In the genomic region with DNA sequence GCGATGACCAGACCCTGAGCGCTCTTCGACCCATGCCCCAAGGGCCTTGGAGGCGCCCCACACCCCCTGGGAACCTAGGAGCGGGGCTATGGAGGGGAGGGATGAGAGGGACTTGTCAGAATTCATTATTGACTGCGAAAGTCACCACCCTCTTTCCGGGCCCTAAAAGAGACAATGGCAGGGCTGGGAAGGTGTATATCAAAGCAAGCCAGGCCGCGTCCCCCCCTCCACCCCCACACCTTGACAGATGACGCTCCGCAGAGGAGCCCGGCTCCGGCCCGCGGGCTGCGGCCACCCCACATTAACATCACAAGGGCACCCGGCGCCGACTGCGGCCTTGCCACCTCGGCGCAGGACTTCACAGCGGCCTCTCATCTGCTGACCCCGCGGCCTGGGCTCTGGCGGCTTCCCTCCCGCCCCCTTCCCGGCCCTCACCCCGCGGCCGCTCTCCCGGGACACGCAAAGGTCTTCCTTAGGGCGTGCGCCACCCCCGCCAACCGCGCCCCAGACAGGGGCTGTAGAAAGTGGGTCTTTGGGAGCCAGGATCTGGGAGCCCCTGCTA, we compare ENCODE assay signal across 2 cellular contexts.
TF ChIP-seq lines count a peak whose summit lies in the region.

No MANE protein-coding gene starts in this region.

TF ChIP-seq in SK-N-SH, 30 proteins besides CTCF, POLR2A, EP300 and RAD21:
- TF ChIP-seq, protein P1, sequence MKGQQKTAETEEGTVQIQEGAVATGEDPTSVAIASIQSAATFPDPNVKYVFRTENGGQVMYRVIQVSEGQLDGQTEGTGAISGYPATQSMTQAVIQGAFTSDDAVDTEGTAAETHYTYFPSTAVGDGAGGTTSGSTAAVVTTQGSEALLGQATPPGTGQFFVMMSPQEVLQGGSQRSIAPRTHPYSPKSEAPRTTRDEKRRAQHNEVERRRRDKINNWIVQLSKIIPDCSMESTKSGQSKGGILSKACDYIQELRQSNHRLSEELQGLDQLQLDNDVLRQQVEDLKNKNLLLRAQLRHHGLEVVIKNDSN (IDR thresholded peaks at IDR 0.05; ENCODE audit: borderline replicate concordance, low read depth): no peak
- TF ChIP-seq, protein P2, sequence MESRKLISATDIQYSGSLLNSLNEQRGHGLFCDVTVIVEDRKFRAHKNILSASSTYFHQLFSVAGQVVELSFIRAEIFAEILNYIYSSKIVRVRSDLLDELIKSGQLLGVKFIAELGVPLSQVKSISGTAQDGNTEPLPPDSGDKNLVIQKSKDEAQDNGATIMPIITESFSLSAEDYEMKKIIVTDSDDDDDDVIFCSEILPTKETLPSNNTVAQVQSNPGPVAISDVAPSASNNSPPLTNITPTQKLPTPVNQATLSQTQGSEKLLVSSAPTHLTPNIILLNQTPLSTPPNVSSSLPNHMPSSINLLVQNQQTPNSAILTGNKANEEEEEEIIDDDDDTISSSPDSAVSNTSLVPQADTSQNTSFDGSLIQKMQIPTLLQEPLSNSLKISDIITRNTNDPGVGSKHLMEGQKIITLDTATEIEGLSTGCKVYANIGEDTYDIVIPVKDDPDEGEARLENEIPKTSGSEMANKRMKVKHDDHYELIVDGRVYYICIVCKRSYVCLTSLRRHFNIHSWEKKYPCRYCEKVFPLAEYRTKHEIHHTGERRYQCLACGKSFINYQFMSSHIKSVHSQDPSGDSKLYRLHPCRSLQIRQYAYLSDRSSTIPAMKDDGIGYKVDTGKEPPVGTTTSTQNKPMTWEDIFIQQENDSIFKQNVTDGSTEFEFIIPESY (IDR thresholded peaks at IDR 0.05; ENCODE audit: borderline replicate concordance, low read depth): no peak
- TF ChIP-seq YY1 (IDR thresholded peaks at IDR 0.05; ENCODE audit: low read depth) (no peak), CHD2 (IDR thresholded peaks at IDR 0.05; ENCODE audit: low read length, partially characterized antibody) (no peak), FOXJ3 (CRISPR knock-in tag; IDR thresholded peaks at IDR 0.05) (no peak), FOXM1 (IDR thresholded peaks at IDR 0.05; ENCODE audit: low read depth) (no peak), FOSL2 (IDR thresholded peaks at IDR 0.05; ENCODE audit: borderline replicate concordance, low read depth) (no peak), RXRA (IDR thresholded peaks at IDR 0.05; ENCODE audit: borderline replicate concordance, low read depth) (no peak), POLR2AphosphoS5 (IDR thresholded peaks at IDR 0.05; ENCODE audit: low read depth, low read length) (no peak), RCOR1 (IDR thresholded peaks at IDR 0.05; ENCODE audit: low read length) (no peak), SMC3 (IDR thresholded peaks at IDR 0.05; ENCODE audit: low read depth, low read length) (no peak), MXI1 (IDR thresholded peaks at IDR 0.05; ENCODE audit: low read depth, low read length) (no peak)
- TF ChIP-seq, protein P3, sequence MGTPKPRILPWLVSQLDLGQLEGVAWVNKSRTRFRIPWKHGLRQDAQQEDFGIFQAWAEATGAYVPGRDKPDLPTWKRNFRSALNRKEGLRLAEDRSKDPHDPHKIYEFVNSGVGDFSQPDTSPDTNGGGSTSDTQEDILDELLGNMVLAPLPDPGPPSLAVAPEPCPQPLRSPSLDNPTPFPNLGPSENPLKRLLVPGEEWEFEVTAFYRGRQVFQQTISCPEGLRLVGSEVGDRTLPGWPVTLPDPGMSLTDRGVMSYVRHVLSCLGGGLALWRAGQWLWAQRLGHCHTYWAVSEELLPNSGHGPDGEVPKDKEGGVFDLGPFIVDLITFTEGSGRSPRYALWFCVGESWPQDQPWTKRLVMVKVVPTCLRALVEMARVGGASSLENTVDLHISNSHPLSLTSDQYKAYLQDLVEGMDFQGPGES (IDR thresholded peaks at IDR 0.05; ENCODE audit: low read depth, low read length): no peak
- TF ChIP-seq, protein P4, sequence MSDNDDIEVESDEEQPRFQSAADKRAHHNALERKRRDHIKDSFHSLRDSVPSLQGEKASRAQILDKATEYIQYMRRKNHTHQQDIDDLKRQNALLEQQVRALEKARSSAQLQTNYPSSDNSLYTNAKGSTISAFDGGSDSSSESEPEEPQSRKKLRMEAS (IDR thresholded peaks at IDR 0.05; ENCODE audit: low read depth): no peak
TF ChIP-seq in SK-N-SH: peak in this region for 0.

TF ChIP-seq in SK-N-SH treated with all-trans-retinoic acid at 6 μM for 48 hours, 23 proteins besides CTCF, POLR2A, EP300 and RAD21 (continued from another document):
- TF ChIP-seq OSR1 (CRISPR knock-in tag; IDR thresholded peaks at IDR 0.05): no peak
- TF ChIP-seq SNAI2 (CRISPR knock-in tag; IDR thresholded peaks at IDR 0.05): no peak
- no peak for TF ChIP-seq BACH2 (CRISPR knock-in tag; IDR thresholded peaks at IDR 0.05; ENCODE audit: borderline replicate concordance)
- TF ChIP-seq RARB (CRISPR knock-in tag; IDR thresholded peaks at IDR 0.05): no peak
- no peak for TF ChIP-seq ARNTL (CRISPR knock-in tag; IDR thresholded peaks at IDR 0.05; ENCODE audit: borderline replicate concordance, low read depth)
- TF ChIP-seq, protein P5, sequence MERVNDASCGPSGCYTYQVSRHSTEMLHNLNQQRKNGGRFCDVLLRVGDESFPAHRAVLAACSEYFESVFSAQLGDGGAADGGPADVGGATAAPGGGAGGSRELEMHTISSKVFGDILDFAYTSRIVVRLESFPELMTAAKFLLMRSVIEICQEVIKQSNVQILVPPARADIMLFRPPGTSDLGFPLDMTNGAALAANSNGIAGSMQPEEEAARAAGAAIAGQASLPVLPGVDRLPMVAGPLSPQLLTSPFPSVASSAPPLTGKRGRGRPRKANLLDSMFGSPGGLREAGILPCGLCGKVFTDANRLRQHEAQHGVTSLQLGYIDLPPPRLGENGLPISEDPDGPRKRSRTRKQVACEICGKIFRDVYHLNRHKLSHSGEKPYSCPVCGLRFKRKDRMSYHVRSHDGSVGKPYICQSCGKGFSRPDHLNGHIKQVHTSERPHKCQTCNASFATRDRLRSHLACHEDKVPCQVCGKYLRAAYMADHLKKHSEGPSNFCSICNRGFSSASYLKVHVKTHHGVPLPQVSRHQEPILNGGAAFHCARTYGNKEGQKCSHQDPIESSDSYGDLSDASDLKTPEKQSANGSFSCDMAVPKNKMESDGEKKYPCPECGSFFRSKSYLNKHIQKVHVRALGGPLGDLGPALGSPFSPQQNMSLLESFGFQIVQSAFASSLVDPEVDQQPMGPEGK (CRISPR knock-in tag; IDR thresholded peaks at IDR 0.05; ENCODE audit: borderline replicate concordance): no peak
- TF ChIP-seq, protein P6, sequence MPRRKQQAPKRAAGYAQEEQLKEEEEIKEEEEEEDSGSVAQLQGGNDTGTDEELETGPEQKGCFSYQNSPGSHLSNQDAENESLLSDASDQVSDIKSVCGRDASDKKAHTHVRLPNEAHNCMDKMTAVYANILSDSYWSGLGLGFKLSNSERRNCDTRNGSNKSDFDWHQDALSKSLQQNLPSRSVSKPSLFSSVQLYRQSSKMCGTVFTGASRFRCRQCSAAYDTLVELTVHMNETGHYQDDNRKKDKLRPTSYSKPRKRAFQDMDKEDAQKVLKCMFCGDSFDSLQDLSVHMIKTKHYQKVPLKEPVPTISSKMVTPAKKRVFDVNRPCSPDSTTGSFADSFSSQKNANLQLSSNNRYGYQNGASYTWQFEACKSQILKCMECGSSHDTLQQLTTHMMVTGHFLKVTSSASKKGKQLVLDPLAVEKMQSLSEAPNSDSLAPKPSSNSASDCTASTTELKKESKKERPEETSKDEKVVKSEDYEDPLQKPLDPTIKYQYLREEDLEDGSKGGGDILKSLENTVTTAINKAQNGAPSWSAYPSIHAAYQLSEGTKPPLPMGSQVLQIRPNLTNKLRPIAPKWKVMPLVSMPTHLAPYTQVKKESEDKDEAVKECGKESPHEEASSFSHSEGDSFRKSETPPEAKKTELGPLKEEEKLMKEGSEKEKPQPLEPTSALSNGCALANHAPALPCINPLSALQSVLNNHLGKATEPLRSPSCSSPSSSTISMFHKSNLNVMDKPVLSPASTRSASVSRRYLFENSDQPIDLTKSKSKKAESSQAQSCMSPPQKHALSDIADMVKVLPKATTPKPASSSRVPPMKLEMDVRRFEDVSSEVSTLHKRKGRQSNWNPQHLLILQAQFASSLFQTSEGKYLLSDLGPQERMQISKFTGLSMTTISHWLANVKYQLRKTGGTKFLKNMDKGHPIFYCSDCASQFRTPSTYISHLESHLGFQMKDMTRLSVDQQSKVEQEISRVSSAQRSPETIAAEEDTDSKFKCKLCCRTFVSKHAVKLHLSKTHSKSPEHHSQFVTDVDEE (CRISPR knock-in tag; IDR thresholded peaks at IDR 0.05): no peak
- TF ChIP-seq, protein P7, sequence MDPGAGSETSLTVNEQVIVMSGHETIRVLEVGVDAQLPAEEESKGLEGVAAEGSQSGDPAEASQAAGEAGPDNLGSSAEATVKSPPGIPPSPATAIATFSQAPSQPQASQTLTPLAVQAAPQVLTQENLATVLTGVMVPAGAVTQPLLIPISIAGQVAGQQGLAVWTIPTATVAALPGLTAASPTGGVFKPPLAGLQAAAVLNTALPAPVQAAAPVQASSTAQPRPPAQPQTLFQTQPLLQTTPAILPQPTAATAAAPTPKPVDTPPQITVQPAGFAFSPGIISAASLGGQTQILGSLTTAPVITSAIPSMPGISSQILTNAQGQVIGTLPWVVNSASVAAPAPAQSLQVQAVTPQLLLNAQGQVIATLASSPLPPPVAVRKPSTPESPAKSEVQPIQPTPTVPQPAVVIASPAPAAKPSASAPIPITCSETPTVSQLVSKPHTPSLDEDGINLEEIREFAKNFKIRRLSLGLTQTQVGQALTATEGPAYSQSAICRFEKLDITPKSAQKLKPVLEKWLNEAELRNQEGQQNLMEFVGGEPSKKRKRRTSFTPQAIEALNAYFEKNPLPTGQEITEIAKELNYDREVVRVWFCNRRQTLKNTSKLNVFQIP (CRISPR knock-in tag; IDR thresholded peaks at IDR 0.05; ENCODE audit: borderline replicate concordance, low read depth): no peak
